ENCODE assay signal across 8 cellular contexts in genomic region chr20:57381596-57382503, GRCh38. TPM values are rescaled to one million over a fixed set of nuclear protein-coding genes. Genes with fewer than 3 reads are reported as not detected.
DNase-seq lines count a peak whose midpoint lies in the region; ATAC-seq, FAIRE-seq and TF ChIP-seq lines count a peak whose summit lies in the region.

No MANE protein-coding gene starts in this region.

- H3K36me3 ChIP-seq in K562 (ENCODE audit: control insufficient read depth, insufficient read depth, low read length): peaks cover 31% of the 10 kb centered on the region

- no peak overlapping the region for H3K4me2 ChIP-seq in K562 (ENCODE audit: insufficient read depth, low read length)

- H3K4me1 ChIP-seq in K562 (replicated peaks in 1 of 2; ENCODE audit: control insufficient read depth in 2 of 2, insufficient read depth in 2 of 2, low read length in 2 of 2): peaks cover 0 to 13% of the 10 kb centered on the region in 2 experiments; a peak in 3 of 5 replicates

- intact Hi-C loops in K562 (cut with micrococcal nuclease): loop anchor here (1.0 to 5.0 kb wide), 3 partner anchors 40 to 212 kb away; no protein-coding TSS in a partner anchor

- POLR2A ChIA-PET in K562 (lab: Yijun Ruan, JAX): interaction anchor here (0.6 to 1.2 kb wide), 3 partner anchors 9 to 26 kb away, joined by 3 read pairs; no protein-coding TSS in a partner anchor

- peak; percentile 92 to 95 for TF ChIP-seq RAD21 in K562 (CRISPR knock-in tag; conservative IDR thresholded peaks at IDR 0.05 in 1 of 2, IDR thresholded peaks at IDR 0.05 in 1 of 2)

- no peaks in the 10 kb centered on the region for H3K27me3 ChIP-seq in K562 (ENCODE audit: control insufficient read depth in 2 of 2, insufficient read depth in 2 of 2, low read length in 2 of 2)

- peak; percentile 88 to 94 (median 91) for TF ChIP-seq CTCF in K562 (IDR thresholded peaks at IDR 0.05 in 2 of 3, conservative IDR thresholded peaks at IDR 0.05 in 1 of 3; ENCODE audit: insufficient read depth in 2 of 3, low read depth in 1 of 3, low read length in 3 of 3)

- peak; percentile 96 for FAIRE-seq in K562 (lab: Jason Lieb, UNC)

- in situ Hi-C loops in K562 (cut with MboI): loop anchor here (25.0 kb wide), 1 partner anchor 830 kb away; no protein-coding TSS in a partner anchor

- CTCF ChIA-PET in K562 (lab: Yijun Ruan, JAX; ENCODE audit: low intra/inter-chr PET ratio): interaction anchor here (0.6 to 4.3 kb wide), 7 partner anchors 109 to 212 kb away, joined by 3 to 77 read pairs (median 3); no protein-coding TSS in a partner anchor

- ATAC-seq in GM18861 (IDR thresholded peaks at IDR 0.05; ENCODE audit: unreplicated experiment): peak; percentile 57
- peak; percentile 89 for ATAC-seq in K562
- no peak for ATAC-seq in GM18520 (IDR thresholded peaks at IDR 0.05; ENCODE audit: unreplicated experiment)

- no peaks in the 10 kb centered on the region for H3K9me3 ChIP-seq in K562 (replicated peaks; ENCODE audit: control insufficient read depth, insufficient read depth, low read depth, low read length)

- H3K79me2 ChIP-seq in K562 (ENCODE audit: control insufficient read depth, insufficient read depth, low read length): no peaks in the 10 kb centered on the region

- no TSS peak for BruUV-seq in K562 (replicated peaks; lab: Mats Ljungman, UMichigan)

- H3K9ac ChIP-seq in K562 (ENCODE audit: insufficient read depth in 1 of 2, low read depth in 2 of 2, low read length in 2 of 2): 0 out of 4 replicates have a peak overlapping the region, but pooled peaks of 1 of the 2 experiments have one; percentile 41

- H2AFZ ChIP-seq in K562 (ENCODE audit: low read depth, low read length): peak overlapping the region; percentile 17

- peaks cover 5% of the 10 kb centered on the region; the same call in 1 of the 2 replicates for H4K20me1 ChIP-seq in K562 (replicated peaks; ENCODE audit: control insufficient read depth, insufficient read depth, low read length)

- no peaks in the 10 kb centered on the region for H3K9me1 ChIP-seq in K562 (ENCODE audit: control insufficient read depth, insufficient read depth, low read length)

- H3K27ac ChIP-seq in K562 (ENCODE audit: extremely low read depth, low read depth, low read length): no peak overlapping the region

- no peak overlapping the region for H3K4me3 ChIP-seq in K562

- WGBS in K562 (ENCODE audit: insufficient coverage, low coverage, missing lambda C conversion rate): 16% methylated on average over 20 of the region's 20 CpGs

- TF ChIP-seq POLR2A in K562 (conservative IDR thresholded peaks at IDR 0.05): no peak

- peak; percentile 90 for DNase-seq in AG08395 (ENCODE audit: low spot score)
- peak; percentile 57 for DNase-seq in NCI-H146 treated with DMSO at 0.1 percent for 48 hours (lab: John Stamatoyannopoulos, UW; ENCODE audit: unreplicated experiment)
- DNase-seq in UCSD-AML1 (lab: John Stamatoyannopoulos, UW; ENCODE audit: unreplicated experiment): peak; percentile 74
- peak; percentile 75 to 86 (median 82) for DNase-seq in K562 (ENCODE audit: extremely low read depth in 1 of 4, low spot score in 3 of 4)
- DNase-seq in iPS-NIHi7 (ENCODE audit: extremely low spot score): peak; percentile 86
- peak; percentile 57 to 82 for DNase-seq in stimulated activated CD4-positive, alpha-beta T cell treated with anti-CD3 and anti-CD28 coated beads, Interleukin-12 subunit alpha, Interleukin-12 subunit beta, amount 100 ng/mL, for 24 hours (ENCODE audit: low read depth in 2 of 2)

- no peak; the same call in 1 of the 2 replicates for TF ChIP-seq EP300 in K562 (IDR thresholded peaks at IDR 0.05; ENCODE audit: low read length)

TF ChIP-seq in K562, 482 proteins besides CTCF, POLR2A, EP300 and RAD21 (continues in another document):
- TF ChIP-seq HDAC8 (tag; IDR thresholded peaks at IDR 0.05) (no peak), XRCC5 (IDR thresholded peaks at IDR 0.05; ENCODE audit: low read depth, low read length) (peak; percentile 63; the same call in 1 of the 2 replicates), NCOA4 (IDR thresholded peaks at IDR 0.05; ENCODE audit: partially characterized antibody) (no peak)
- TF ChIP-seq, protein P1, sequence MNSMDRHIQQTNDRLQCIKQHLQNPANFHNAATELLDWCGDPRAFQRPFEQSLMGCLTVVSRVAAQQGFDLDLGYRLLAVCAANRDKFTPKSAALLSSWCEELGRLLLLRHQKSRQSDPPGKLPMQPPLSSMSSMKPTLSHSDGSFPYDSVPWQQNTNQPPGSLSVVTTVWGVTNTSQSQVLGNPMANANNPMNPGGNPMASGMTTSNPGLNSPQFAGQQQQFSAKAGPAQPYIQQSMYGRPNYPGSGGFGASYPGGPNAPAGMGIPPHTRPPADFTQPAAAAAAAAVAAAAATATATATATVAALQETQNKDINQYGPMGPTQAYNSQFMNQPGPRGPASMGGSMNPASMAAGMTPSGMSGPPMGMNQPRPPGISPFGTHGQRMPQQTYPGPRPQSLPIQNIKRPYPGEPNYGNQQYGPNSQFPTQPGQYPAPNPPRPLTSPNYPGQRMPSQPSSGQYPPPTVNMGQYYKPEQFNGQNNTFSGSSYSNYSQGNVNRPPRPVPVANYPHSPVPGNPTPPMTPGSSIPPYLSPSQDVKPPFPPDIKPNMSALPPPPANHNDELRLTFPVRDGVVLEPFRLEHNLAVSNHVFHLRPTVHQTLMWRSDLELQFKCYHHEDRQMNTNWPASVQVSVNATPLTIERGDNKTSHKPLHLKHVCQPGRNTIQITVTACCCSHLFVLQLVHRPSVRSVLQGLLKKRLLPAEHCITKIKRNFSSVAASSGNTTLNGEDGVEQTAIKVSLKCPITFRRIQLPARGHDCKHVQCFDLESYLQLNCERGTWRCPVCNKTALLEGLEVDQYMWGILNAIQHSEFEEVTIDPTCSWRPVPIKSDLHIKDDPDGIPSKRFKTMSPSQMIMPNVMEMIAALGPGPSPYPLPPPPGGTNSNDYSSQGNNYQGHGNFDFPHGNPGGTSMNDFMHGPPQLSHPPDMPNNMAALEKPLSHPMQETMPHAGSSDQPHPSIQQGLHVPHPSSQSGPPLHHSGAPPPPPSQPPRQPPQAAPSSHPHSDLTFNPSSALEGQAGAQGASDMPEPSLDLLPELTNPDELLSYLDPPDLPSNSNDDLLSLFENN (IDR thresholded peaks at IDR 0.05; ENCODE audit: low read depth in 2 of 2, low read length in 2 of 2): peak in 1 of 2 experiments; percentile 11; a peak in 1 of 4 replicates

RNA-seq across cellular contexts. Expression of gene RBM38, which starts 9.3 kb away (rescaled TPM):
- 13.6 and 33.0 TPM in 2 replicates for total RNA-seq in K562 (2011; cell fraction: chromatin; rRNA removed; ENCODE audit: low replicate concordance)
- 29.3 and 29.4 TPM in 2 replicates for total RNA-seq in K562 (2011; cell fraction: nucleolus; rRNA removed)
- total RNA-seq in K562 (2011; cell fraction: nucleoplasm; rRNA removed): 21.9 and 24.7 TPM in 2 replicates
- total RNA-seq in K562 (2014; rRNA removed) (63.6 and 74.0 TPM in 2 replicates), K562 (2014; rRNA removed; fragmentation: Illumina TruSeq; extraction: Trizol) (10.9 and 12.3 TPM in 2 replicates), K562 (2015; rRNA removed; fragmentation: Illumina TruSeq; extraction: Trizol) (33.9 and 36.1 TPM in 2 replicates), K562 (2021) (82.4 and 83.4 TPM in 2 replicates)
- polyA plus RNA-seq in K562 (2011; rRNA removed) (31.9 and 33.2 TPM in 2 replicates), K562 (2014; fragmentation: Illumina TruSeq; extraction: Trizol) (22.5 and 55.0 TPM in 2 replicates), K562 (2014; fragmentation: Nextera tagmentation; extraction: Ambion mirVana) (under 1 TPM; 0.28 to 0.39 TPM), K562 (2014; rRNA removed) (79.6 and 84.1 TPM in 2 replicates)
- polyA plus RNA-seq in K562 (2011; cell fraction: cytosol; rRNA removed): 44.2 and 145 TPM in 2 replicates
- polyA plus RNA-seq in K562 (2011; cell fraction: nucleus; rRNA removed): 29.1 and 66.0 TPM in 2 replicates
- polyA plus RNA-seq in K562 (2012): 54.8 and 56.8 TPM in 2 replicates
- 7.0 and 14.2 TPM in 2 replicates for polyA minus RNA-seq in K562 (2011; rRNA and poly(A)+ RNA removed)
- polyA minus RNA-seq in K562 (2011; cell fraction: cytosol; rRNA and poly(A)+ RNA removed): 35.7 and 38.9 TPM in 2 replicates
- 8.0 and 10.9 TPM in 2 replicates for polyA minus RNA-seq in K562 (2011; cell fraction: nucleus; rRNA and poly(A)+ RNA removed)

RNA-seq across cellular contexts. Expression of gene RAE1, which starts 30.8 kb away (rescaled TPM):
- total RNA-seq in K562 (2011; cell fraction: chromatin; rRNA removed; ENCODE audit: low replicate concordance): 95.3 and 106 TPM in 2 replicates
- total RNA-seq in K562 (2011; cell fraction: nucleolus; rRNA removed): 55.4 and 62.8 TPM in 2 replicates
- total RNA-seq in K562 (2011; cell fraction: nucleoplasm; rRNA removed): 67.5 and 71.1 TPM in 2 replicates
- 40.8 and 60.8 TPM in 2 replicates for total RNA-seq in K562 (2014; rRNA removed)
- total RNA-seq in K562 (2014; rRNA removed; fragmentation: Illumina TruSeq; extraction: Trizol): 77.7 and 81.1 TPM in 2 replicates
- total RNA-seq in K562 (2015; rRNA removed; fragmentation: Illumina TruSeq; extraction: Trizol): 82.6 and 84.9 TPM in 2 replicates
- 68.7 and 70.5 TPM in 2 replicates for total RNA-seq in K562 (2021)
- 49.8 and 52.2 TPM in 2 replicates for polyA plus RNA-seq in K562 (2011; rRNA removed)
- polyA plus RNA-seq in K562 (2011; cell fraction: cytosol; rRNA removed): 54.7 and 109 TPM in 2 replicates
- polyA plus RNA-seq in K562 (2011; cell fraction: nucleus; rRNA removed): 88.3 and 89.8 TPM in 2 replicates
- polyA plus RNA-seq in K562 (2012): 45.2 and 61.8 TPM in 2 replicates
- 100 and 104 TPM in 2 replicates for polyA plus RNA-seq in K562 (2014; fragmentation: Illumina TruSeq; extraction: Trizol)
- polyA plus RNA-seq in K562 (2014; fragmentation: Nextera tagmentation; extraction: Ambion mirVana): 100 to 1,000 TPM; 223 to 248 TPM
- polyA plus RNA-seq in K562 (2014; rRNA removed): 33.7 and 62.4 TPM in 2 replicates
- 80.5 and 110 TPM in 2 replicates for polyA minus RNA-seq in K562 (2011; rRNA and poly(A)+ RNA removed)
- polyA minus RNA-seq in K562 (2011; cell fraction: cytosol; rRNA and poly(A)+ RNA removed): 36.4 and 45.3 TPM in 2 replicates
- polyA minus RNA-seq in K562 (2011; cell fraction: nucleus; rRNA and poly(A)+ RNA removed): 55.3 and 89.0 TPM in 2 replicates

RNA-seq across cellular contexts. Expression of gene SPO11, which starts 52.2 kb away (rescaled TPM):
- total RNA-seq in K562 (2011; cell fraction: chromatin; rRNA removed; ENCODE audit: low replicate concordance): not detected in 2 replicates
- total RNA-seq in K562 (2011; cell fraction: nucleolus; rRNA removed): not detected in 2 replicates
- total RNA-seq in K562 (2011; cell fraction: nucleoplasm; rRNA removed): not detected in 2 replicates
- not detected in 2 replicates for total RNA-seq in K562 (2014; rRNA removed)
- total RNA-seq in K562 (2014; rRNA removed; fragmentation: Illumina TruSeq; extraction: Trizol): not detected in 2 replicates
- total RNA-seq in K562 (2015; rRNA removed; fragmentation: Illumina TruSeq; extraction: Trizol): not detected in 2 replicates
- total RNA-seq in K562 (2021): not detected in 2 replicates
- not detected in 2 replicates for polyA plus RNA-seq in K562 (2011; rRNA removed)
- not detected in 2 replicates for polyA plus RNA-seq in K562 (2011; cell fraction: cytosol; rRNA removed)
- not detected in 2 replicates for polyA plus RNA-seq in K562 (2011; cell fraction: nucleus; rRNA removed)
- polyA plus RNA-seq in K562 (2012): not detected in 2 replicates
- polyA plus RNA-seq in K562 (2014; fragmentation: Illumina TruSeq; extraction: Trizol): not detected in 2 replicates
- not detected for polyA plus RNA-seq in K562 (2014; fragmentation: Nextera tagmentation; extraction: Ambion mirVana)
- not detected in 2 replicates for polyA plus RNA-seq in K562 (2014; rRNA removed)
- not detected in 2 replicates for polyA minus RNA-seq in K562 (2011; rRNA and poly(A)+ RNA removed)
- polyA minus RNA-seq in K562 (2011; cell fraction: cytosol; rRNA and poly(A)+ RNA removed): not detected in 2 replicates
- not detected in 2 replicates for polyA minus RNA-seq in K562 (2011; cell fraction: nucleus; rRNA and poly(A)+ RNA removed)
